Comparison of ENCODE assay signal across 1 cellular context in the genomic region with DNA sequence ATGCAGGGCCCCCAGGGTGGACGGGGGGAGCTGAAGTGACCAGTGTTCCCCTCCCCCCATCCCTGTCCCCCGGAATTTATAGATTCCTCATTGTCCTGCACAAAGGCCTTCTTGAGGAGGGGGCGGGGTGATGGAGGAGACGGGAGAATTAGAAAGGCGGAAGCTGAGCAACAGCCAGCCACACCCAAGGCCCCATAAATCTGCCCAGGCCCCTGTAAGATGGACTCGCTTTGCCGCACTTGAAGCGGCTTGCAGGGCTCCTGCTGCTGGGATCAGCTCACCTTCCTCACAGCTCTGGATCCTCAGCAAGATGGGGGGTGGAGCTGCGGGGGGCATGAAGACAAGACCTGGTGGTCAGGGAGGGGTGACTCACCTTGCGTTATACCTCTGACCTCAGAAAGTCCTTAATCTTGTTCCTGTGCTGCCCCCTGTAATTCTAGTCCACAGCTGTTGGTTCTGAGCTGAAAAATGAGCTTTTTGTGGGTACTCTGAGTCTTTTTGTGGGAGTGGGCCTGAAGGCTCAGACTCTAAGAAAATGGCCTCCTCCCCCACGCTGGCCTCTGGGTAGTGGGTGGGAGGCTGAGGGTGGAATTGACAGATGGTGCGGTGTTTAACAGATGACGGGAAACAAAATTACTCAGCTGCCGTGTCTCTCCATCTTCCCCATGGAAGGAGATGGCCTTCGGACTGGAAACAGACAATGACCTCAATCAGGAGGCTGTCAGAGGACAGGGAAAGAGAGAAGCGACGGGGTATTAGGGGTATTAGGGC.
TF ChIP-seq lines count a peak whose summit lies in the region.

No MANE protein-coding gene starts in this region.

TF ChIP-seq in K562, 482 proteins besides CTCF, POLR2A, EP300 and RAD21:
- peak; percentile 14; the same call in 1 of the 2 replicates for TF ChIP-seq ESRRA (IDR thresholded peaks at IDR 0.05; ENCODE audit: borderline replicate concordance, low read depth)
- TF ChIP-seq, protein P1, sequence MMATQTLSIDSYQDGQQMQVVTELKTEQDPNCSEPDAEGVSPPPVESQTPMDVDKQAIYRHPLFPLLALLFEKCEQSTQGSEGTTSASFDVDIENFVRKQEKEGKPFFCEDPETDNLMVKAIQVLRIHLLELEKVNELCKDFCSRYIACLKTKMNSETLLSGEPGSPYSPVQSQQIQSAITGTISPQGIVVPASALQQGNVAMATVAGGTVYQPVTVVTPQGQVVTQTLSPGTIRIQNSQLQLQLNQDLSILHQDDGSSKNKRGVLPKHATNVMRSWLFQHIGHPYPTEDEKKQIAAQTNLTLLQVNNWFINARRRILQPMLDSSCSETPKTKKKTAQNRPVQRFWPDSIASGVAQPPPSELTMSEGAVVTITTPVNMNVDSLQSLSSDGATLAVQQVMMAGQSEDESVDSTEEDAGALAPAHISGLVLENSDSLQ (IDR thresholded peaks at IDR 0.05) = peak; percentile 78
- TF ChIP-seq, protein P2, sequence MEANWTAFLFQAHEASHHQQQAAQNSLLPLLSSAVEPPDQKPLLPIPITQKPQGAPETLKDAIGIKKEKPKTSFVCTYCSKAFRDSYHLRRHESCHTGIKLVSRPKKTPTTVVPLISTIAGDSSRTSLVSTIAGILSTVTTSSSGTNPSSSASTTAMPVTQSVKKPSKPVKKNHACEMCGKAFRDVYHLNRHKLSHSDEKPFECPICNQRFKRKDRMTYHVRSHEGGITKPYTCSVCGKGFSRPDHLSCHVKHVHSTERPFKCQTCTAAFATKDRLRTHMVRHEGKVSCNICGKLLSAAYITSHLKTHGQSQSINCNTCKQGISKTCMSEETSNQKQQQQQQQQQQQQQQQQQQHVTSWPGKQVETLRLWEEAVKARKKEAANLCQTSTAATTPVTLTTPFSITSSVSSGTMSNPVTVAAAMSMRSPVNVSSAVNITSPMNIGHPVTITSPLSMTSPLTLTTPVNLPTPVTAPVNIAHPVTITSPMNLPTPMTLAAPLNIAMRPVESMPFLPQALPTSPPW (CRISPR knock-in tag; IDR thresholded peaks at IDR 0.05) = 0 out of 2 replicates have a peak, but pooled peaks have one; percentile 21
- no peak for TF ChIP-seq NR2C1 (IDR thresholded peaks at IDR 0.05)
- TF ChIP-seq NR2C1 (tag; IDR thresholded peaks at IDR 0.05) = 0 out of 2 replicates have a peak, but pooled peaks have one; percentile 24
- TF ChIP-seq KLF1 (tag; IDR thresholded peaks at IDR 0.05) = peak; percentile 65; the same call in 1 of the 2 replicates
- TF ChIP-seq, protein P3, sequence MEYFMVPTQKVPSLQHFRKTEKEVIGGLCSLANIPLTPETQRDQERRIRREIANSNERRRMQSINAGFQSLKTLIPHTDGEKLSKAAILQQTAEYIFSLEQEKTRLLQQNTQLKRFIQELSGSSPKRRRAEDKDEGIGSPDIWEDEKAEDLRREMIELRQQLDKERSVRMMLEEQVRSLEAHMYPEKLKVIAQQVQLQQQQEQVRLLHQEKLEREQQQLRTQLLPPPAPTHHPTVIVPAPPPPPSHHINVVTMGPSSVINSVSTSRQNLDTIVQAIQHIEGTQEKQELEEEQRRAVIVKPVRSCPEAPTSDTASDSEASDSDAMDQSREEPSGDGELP (CRISPR knock-in tag; IDR thresholded peaks at IDR 0.05; ENCODE audit: borderline replicate concordance) = peak; percentile 49; the same call in 1 of the 2 replicates
- TF ChIP-seq, protein P4, sequence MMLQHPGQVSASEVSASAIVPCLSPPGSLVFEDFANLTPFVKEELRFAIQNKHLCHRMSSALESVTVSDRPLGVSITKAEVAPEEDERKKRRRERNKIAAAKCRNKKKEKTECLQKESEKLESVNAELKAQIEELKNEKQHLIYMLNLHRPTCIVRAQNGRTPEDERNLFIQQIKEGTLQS (IDR thresholded peaks at IDR 0.05) = peak; percentile 47; the same call in 1 of the 2 replicates
- TF ChIP-seq, protein P4 (CRISPR knock-in tag; conservative IDR thresholded peaks at IDR 0.05) = no peak
- TF ChIP-seq ZNF57 (CRISPR knock-in tag; IDR thresholded peaks at IDR 0.05) = no peak
- peak in 1 of 2 experiments; percentile 48; a peak in 1 of 4 replicates for TF ChIP-seq RCOR1 (IDR thresholded peaks at IDR 0.05; ENCODE audit: borderline replicate concordance in 1 of 2, low read depth in 2 of 2, low read length in 2 of 2)
- TF ChIP-seq JUND (IDR thresholded peaks at IDR 0.05; ENCODE audit: borderline replicate concordance, low read depth, low read length) = peak; percentile 15; the same call in 1 of the 2 replicates
- TF ChIP-seq JUND (tag; IDR thresholded peaks at IDR 0.05; ENCODE audit: borderline replicate concordance, low read depth, low read length) = peak; percentile 19; the same call in 1 of the 3 replicates
- peak; percentile 96 for TF ChIP-seq MEIS2 (IDR thresholded peaks at IDR 0.05; ENCODE audit: partially characterized antibody)
- no peak for TF ChIP-seq ZNF76 (CRISPR knock-in tag; IDR thresholded peaks at IDR 0.05; ENCODE audit: borderline replicate concordance)
- TF ChIP-seq, protein P5, sequence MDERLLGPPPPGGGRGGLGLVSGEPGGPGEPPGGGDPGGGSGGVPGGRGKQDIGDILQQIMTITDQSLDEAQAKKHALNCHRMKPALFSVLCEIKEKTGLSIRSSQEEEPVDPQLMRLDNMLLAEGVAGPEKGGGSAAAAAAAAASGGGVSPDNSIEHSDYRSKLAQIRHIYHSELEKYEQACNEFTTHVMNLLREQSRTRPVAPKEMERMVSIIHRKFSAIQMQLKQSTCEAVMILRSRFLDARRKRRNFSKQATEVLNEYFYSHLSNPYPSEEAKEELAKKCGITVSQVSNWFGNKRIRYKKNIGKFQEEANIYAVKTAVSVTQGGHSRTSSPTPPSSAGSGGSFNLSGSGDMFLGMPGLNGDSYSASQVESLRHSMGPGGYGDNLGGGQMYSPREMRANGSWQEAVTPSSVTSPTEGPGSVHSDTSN (CRISPR knock-in tag; IDR thresholded peaks at IDR 0.05; ENCODE audit: low read depth) = no peak
- TF ChIP-seq, protein P5 (tag; conservative IDR thresholded peaks at IDR 0.05; ENCODE audit: low read depth) = peak; percentile 91
- peak in 1 of 3 experiments; percentile 16 for TF ChIP-seq YY1 (IDR thresholded peaks at IDR 0.05; ENCODE audit: borderline replicate concordance in 1 of 3, control insufficient read depth in 1 of 3, extremely low read depth in 1 of 3, insufficient read depth in 3 of 3, insufficient read length in 1 of 3, insufficient replicate concordance in 2 of 3, low read depth in 1 of 3, low read length in 2 of 3)
- no peak for TF ChIP-seq KDM1A (IDR thresholded peaks at IDR 0.05)
- TF ChIP-seq FOSL1 (tag; conservative IDR thresholded peaks at IDR 0.05) = peak; percentile 42
- TF ChIP-seq TAF1 (IDR thresholded peaks at IDR 0.05; ENCODE audit: control insufficient read depth, extremely low read depth, insufficient read depth, low read length, severe bottlenecking) = no peak
- TF ChIP-seq NR2C2 (CRISPR knock-in tag; IDR thresholded peaks at IDR 0.05) = no peak
- TF ChIP-seq NR2C2 (tag; IDR thresholded peaks at IDR 0.05) = peak; percentile 58
- 0 out of 2 replicates have a peak, but pooled peaks have one; percentile 24 for TF ChIP-seq ZNF12 (CRISPR knock-in tag; IDR thresholded peaks at IDR 0.05)
- TF ChIP-seq NRF1 (conservative IDR thresholded peaks at IDR 0.05 in 1 of 2, IDR thresholded peaks at IDR 0.05 in 1 of 2) = peak; percentile 21 to 24; a peak in 2 of 4 replicates
- no peak for TF ChIP-seq ZFPM2 (CRISPR knock-in tag; IDR thresholded peaks at IDR 0.05)
- TF ChIP-seq CTBP1 (IDR thresholded peaks at IDR 0.05; ENCODE audit: borderline replicate concordance) = peak; percentile 75; the same call in 1 of the 2 replicates
- TF ChIP-seq PYGO2 (tag; IDR thresholded peaks at IDR 0.05) = no peak
